1 cellular context compared by ENCODE assay signal in the genomic region with DNA sequence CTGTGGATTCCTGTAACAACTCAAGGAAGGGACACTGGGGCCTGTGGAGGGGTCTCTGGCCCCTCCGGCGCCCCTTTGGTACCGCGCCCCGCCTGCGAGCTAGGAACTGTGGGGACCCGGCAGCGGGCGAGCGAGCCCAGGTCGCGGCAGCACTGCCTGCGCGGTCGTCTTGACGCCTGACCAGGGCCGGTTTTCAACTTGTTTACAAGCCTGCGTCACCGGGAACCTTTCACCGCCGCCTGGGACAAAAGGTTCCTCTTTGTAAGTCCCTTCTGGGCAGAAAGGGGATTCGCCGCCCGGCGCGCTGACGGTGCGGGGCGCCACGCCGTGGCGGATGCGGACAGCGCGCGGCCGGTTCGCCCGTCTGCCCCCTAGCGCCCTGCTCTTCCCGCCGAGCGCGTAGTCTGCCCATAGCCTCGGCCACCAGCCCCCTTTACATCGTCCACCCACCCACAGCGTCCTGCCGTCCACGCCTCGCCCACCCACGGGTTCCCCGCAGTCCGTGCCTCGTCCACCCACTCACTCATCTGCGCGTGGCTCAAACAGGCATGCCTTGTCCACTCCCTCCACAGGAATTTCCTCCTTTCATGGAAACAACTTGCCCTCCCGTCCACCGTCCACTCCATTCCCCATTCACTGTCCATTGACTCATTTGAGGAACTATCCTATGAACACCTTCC.
A peak's percentile ranks its signal among the peaks of the same experiment; 100 is the strongest.
TF ChIP-seq lines count a peak whose summit lies in the region.

No MANE protein-coding gene starts in this region.

TF ChIP-seq in HepG2, 621 proteins besides CTCF, POLR2A, EP300 and RAD21 (continued from another document and continues in another):
- TF ChIP-seq ETV5 (CRISPR knock-in tag; IDR thresholded peaks at IDR 0.05; ENCODE audit: borderline replicate concordance) = peak; percentile 40; the same call in 1 of the 2 replicates
- peak; percentile 67; the same call in 1 of the 2 replicates for TF ChIP-seq ZFY (CRISPR knock-in tag; IDR thresholded peaks at IDR 0.05)
- no peak for TF ChIP-seq GATA4 (IDR thresholded peaks at IDR 0.05; ENCODE audit: borderline replicate concordance, low read depth)
- TF ChIP-seq, protein P1, sequence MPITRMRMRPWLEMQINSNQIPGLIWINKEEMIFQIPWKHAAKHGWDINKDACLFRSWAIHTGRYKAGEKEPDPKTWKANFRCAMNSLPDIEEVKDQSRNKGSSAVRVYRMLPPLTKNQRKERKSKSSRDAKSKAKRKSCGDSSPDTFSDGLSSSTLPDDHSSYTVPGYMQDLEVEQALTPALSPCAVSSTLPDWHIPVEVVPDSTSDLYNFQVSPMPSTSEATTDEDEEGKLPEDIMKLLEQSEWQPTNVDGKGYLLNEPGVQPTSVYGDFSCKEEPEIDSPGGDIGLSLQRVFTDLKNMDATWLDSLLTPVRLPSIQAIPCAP (CRISPR knock-in tag; IDR thresholded peaks at IDR 0.05; ENCODE audit: low read depth) = no peak
- TF ChIP-seq SETDB1 (CRISPR knock-in tag; IDR thresholded peaks at IDR 0.05; ENCODE audit: borderline replicate concordance) = no peak
- 0 out of 2 replicates have a peak, but pooled peaks have one; percentile 59 for TF ChIP-seq HOXD1 (CRISPR knock-in tag; IDR thresholded peaks at IDR 0.05)
- TF ChIP-seq SALL2 (CRISPR knock-in tag; IDR thresholded peaks at IDR 0.05) = peak; percentile 83
- no peak for TF ChIP-seq ZNF674 (CRISPR knock-in tag; IDR thresholded peaks at IDR 0.05; ENCODE audit: low read depth)
- TF ChIP-seq, protein P2, sequence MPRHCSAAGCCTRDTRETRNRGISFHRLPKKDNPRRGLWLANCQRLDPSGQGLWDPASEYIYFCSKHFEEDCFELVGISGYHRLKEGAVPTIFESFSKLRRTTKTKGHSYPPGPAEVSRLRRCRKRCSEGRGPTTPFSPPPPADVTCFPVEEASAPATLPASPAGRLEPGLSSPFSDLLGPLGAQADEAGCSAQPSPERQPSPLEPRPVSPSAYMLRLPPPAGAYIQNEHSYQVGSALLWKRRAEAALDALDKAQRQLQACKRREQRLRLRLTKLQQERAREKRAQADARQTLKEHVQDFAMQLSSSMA (CRISPR knock-in tag; IDR thresholded peaks at IDR 0.05) = 0 out of 2 replicates have a peak, but pooled peaks have one; percentile 68
- TF ChIP-seq, protein P3, sequence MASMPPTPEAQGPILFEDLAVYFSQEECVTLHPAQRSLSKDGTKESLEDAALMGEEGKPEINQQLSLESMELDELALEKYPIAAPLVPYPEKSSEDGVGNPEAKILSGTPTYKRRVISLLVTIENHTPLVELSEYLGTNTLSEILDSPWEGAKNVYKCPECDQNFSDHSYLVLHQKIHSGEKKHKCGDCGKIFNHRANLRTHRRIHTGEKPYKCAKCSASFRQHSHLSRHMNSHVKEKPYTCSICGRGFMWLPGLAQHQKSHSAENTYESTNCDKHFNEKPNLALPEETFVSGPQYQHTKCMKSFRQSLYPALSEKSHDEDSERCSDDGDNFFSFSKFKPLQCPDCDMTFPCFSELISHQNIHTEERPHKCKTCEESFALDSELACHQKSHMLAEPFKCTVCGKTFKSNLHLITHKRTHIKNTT (CRISPR knock-in tag; IDR thresholded peaks at IDR 0.05) = no peak
- TF ChIP-seq, protein P4, sequence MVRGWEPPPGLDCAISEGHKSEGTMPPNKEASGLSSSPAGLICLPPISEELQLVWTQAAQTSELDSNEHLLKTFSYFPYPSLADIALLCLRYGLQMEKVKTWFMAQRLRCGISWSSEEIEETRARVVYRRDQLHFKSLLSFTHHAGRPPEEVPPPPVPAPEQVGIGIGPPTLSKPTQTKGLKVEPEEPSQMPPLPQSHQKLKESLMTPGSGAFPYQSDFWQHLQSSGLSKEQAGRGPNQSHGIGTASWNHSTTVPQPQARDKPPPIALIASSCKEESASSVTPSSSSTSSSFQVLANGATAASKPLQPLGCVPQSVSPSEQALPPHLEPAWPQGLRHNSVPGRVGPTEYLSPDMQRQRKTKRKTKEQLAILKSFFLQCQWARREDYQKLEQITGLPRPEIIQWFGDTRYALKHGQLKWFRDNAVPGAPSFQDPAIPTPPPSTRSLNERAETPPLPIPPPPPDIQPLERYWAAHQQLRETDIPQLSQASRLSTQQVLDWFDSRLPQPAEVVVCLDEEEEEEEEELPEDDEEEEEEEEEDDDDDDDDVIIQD (CRISPR knock-in tag; IDR thresholded peaks at IDR 0.05; ENCODE audit: low read depth) = no peak
- no peak for TF ChIP-seq ZNF660 (CRISPR knock-in tag; IDR thresholded peaks at IDR 0.05; ENCODE audit: borderline replicate concordance, low read depth)
- TF ChIP-seq SOX13 (IDR thresholded peaks at IDR 0.05) = no peak
- TF ChIP-seq SOX13 (CRISPR knock-in tag; conservative IDR thresholded peaks at IDR 0.05 in 1 of 2, IDR thresholded peaks at IDR 0.05 in 1 of 2) = peak in 1 of 2 experiments; percentile 71; a peak in 2 of 4 replicates
- peak; percentile 45; the same call in 1 of the 2 replicates for TF ChIP-seq ZNF879 (CRISPR knock-in tag; IDR thresholded peaks at IDR 0.05)
- TF ChIP-seq BRCA1 (CRISPR knock-in tag; IDR thresholded peaks at IDR 0.05) = peak; percentile 93; the same call in 1 of the 2 replicates
- TF ChIP-seq, protein P5, sequence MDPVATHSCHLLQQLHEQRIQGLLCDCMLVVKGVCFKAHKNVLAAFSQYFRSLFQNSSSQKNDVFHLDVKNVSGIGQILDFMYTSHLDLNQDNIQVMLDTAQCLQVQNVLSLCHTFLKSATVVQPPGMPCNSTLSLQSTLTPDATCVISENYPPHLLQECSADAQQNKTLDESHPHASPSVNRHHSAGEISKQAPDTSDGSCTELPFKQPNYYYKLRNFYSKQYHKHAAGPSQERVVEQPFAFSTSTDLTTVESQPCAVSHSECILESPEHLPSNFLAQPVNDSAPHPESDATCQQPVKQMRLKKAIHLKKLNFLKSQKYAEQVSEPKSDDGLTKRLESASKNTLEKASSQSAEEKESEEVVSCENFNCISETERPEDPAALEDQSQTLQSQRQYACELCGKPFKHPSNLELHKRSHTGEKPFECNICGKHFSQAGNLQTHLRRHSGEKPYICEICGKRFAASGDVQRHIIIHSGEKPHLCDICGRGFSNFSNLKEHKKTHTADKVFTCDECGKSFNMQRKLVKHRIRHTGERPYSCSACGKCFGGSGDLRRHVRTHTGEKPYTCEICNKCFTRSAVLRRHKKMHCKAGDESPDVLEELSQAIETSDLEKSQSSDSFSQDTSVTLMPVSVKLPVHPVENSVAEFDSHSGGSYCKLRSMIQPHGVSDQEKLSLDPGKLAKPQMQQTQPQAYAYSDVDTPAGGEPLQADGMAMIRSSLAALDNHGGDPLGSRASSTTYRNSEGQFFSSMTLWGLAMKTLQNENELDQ (CRISPR knock-in tag; IDR thresholded peaks at IDR 0.05; ENCODE audit: borderline replicate concordance) = no peak
- peak; percentile 86; the same call in 1 of the 2 replicates for TF ChIP-seq ZNF678 (CRISPR knock-in tag; IDR thresholded peaks at IDR 0.05)
- TF ChIP-seq, protein P6, sequence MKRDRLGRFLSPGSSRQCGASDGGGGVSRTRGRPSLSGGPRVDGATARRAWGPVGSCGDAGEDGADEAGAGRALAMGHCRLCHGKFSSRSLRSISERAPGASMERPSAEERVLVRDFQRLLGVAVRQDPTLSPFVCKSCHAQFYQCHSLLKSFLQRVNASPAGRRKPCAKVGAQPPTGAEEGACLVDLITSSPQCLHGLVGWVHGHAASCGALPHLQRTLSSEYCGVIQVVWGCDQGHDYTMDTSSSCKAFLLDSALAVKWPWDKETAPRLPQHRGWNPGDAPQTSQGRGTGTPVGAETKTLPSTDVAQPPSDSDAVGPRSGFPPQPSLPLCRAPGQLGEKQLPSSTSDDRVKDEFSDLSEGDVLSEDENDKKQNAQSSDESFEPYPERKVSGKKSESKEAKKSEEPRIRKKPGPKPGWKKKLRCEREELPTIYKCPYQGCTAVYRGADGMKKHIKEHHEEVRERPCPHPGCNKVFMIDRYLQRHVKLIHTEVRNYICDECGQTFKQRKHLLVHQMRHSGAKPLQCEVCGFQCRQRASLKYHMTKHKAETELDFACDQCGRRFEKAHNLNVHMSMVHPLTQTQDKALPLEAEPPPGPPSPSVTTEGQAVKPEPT (CRISPR knock-in tag; IDR thresholded peaks at IDR 0.05; ENCODE audit: low read depth) = peak; percentile 68; the same call in 1 of the 2 replicates
- TF ChIP-seq, protein P7, sequence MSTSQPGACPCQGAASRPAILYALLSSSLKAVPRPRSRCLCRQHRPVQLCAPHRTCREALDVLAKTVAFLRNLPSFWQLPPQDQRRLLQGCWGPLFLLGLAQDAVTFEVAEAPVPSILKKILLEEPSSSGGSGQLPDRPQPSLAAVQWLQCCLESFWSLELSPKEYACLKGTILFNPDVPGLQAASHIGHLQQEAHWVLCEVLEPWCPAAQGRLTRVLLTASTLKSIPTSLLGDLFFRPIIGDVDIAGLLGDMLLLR (CRISPR knock-in tag; IDR thresholded peaks at IDR 0.05) = peak; percentile 66; the same call in 1 of the 2 replicates
- TF ChIP-seq FOXA3 (CRISPR knock-in tag; IDR thresholded peaks at IDR 0.05) = peak; percentile 90
- TF ChIP-seq, protein P8, sequence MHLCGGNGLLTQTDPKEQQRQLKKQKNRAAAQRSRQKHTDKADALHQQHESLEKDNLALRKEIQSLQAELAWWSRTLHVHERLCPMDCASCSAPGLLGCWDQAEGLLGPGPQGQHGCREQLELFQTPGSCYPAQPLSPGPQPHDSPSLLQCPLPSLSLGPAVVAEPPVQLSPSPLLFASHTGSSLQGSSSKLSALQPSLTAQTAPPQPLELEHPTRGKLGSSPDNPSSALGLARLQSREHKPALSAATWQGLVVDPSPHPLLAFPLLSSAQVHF (CRISPR knock-in tag; IDR thresholded peaks at IDR 0.05) = no peak
- TF ChIP-seq, protein P9, sequence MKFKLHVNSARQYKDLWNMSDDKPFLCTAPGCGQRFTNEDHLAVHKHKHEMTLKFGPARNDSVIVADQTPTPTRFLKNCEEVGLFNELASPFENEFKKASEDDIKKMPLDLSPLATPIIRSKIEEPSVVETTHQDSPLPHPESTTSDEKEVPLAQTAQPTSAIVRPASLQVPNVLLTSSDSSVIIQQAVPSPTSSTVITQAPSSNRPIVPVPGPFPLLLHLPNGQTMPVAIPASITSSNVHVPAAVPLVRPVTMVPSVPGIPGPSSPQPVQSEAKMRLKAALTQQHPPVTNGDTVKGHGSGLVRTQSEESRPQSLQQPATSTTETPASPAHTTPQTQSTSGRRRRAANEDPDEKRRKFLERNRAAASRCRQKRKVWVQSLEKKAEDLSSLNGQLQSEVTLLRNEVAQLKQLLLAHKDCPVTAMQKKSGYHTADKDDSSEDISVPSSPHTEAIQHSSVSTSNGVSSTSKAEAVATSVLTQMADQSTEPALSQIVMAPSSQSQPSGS (CRISPR knock-in tag; IDR thresholded peaks at IDR 0.05) = peak; percentile 33; the same call in 1 of the 2 replicates
- no peak for TF ChIP-seq MTA3 (CRISPR knock-in tag; IDR thresholded peaks at IDR 0.05)
- TF ChIP-seq KLF13 (CRISPR knock-in tag; IDR thresholded peaks at IDR 0.05) = peak; percentile 56; the same call in 1 of the 2 replicates
- TF ChIP-seq ONECUT2 (CRISPR knock-in tag; IDR thresholded peaks at IDR 0.05) = no peak
- TF ChIP-seq, protein P10, sequence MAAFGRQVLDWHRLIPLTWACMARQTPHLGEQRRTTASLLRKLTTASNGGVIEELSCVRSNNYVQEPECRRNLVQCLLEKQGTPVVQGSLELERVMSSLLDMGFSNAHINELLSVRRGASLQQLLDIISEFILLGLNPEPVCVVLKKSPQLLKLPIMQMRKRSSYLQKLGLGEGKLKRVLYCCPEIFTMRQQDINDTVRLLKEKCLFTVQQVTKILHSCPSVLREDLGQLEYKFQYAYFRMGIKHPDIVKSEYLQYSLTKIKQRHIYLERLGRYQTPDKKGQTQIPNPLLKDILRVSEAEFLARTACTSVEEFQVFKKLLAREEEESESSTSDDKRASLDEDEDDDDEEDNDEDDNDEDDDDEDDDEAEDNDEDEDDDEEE (CRISPR knock-in tag; IDR thresholded peaks at IDR 0.05) = peak; percentile 73; the same call in 1 of the 2 replicates
- TF ChIP-seq, protein P11, sequence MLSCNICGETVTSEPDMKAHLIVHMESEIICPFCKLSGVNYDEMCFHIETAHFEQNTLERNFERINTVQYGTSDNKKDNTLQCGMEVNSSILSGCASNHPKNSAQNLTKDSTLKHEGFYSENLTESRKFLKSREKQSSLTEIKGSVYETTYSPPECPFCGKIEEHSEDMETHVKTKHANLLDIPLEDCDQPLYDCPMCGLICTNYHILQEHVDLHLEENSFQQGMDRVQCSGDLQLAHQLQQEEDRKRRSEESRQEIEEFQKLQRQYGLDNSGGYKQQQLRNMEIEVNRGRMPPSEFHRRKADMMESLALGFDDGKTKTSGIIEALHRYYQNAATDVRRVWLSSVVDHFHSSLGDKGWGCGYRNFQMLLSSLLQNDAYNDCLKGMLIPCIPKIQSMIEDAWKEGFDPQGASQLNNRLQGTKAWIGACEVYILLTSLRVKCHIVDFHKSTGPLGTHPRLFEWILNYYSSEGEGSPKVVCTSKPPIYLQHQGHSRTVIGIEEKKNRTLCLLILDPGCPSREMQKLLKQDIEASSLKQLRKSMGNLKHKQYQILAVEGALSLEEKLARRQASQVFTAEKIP (CRISPR knock-in tag; IDR thresholded peaks at IDR 0.05; ENCODE audit: borderline replicate concordance) = 0 out of 2 replicates have a peak, but pooled peaks have one; percentile 61
- TF ChIP-seq IKZF4 (CRISPR knock-in tag; IDR thresholded peaks at IDR 0.05; ENCODE audit: borderline replicate concordance, low read depth, not compliant biosample characterization) = no peak
- TF ChIP-seq GABPB1 (CRISPR knock-in tag; IDR thresholded peaks at IDR 0.05) = peak; percentile 78
- no peak for TF ChIP-seq NFRKB (IDR thresholded peaks at IDR 0.05)
- TF ChIP-seq, protein P12, sequence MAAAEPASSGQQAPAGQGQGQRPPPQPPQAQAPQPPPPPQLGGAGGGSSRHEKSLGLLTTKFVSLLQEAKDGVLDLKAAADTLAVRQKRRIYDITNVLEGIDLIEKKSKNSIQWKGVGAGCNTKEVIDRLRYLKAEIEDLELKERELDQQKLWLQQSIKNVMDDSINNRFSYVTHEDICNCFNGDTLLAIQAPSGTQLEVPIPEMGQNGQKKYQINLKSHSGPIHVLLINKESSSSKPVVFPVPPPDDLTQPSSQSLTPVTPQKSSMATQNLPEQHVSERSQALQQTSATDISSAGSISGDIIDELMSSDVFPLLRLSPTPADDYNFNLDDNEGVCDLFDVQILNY (CRISPR knock-in tag; conservative IDR thresholded peaks at IDR 0.05) = peak; percentile 76; the same call in 1 of the 2 replicates
- TF ChIP-seq, protein P13, sequence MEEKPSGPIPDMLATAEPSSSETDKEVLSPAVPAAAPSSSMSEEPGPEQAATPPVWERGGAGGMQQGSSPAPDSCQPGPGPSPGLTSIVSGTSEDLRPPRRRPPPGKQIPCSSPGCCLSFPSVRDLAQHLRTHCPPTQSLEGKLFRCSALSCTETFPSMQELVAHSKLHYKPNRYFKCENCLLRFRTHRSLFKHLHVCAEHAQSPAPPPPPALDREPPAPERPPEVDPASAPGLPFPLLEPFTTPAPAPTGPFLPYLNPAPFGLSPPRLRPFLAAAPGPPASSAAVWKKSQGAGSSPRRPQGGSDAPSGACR (CRISPR knock-in tag; IDR thresholded peaks at IDR 0.05) = no peak
- TF ChIP-seq, protein P14, sequence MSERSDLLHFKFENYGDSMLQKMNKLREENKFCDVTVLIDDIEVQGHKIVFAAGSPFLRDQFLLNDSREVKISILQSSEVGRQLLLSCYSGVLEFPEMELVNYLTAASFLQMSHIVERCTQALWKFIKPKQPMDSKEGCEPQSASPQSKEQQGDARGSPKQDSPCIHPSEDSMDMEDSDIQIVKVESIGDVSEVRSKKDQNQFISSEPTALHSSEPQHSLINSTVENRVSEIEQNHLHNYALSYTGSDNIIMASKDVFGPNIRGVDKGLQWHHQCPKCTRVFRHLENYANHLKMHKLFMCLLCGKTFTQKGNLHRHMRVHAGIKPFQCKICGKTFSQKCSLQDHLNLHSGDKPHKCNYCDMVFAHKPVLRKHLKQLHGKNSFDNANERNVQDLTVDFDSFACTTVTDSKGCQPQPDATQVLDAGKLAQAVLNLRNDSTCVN (CRISPR knock-in tag; IDR thresholded peaks at IDR 0.05; ENCODE audit: borderline replicate concordance) = 0 out of 2 replicates have a peak, but pooled peaks have one; percentile 30
- 0 out of 2 replicates have a peak, but pooled peaks have one; percentile 27 for TF ChIP-seq ETV6 (CRISPR knock-in tag; conservative IDR thresholded peaks at IDR 0.05)
- peak; percentile 58; the same call in 1 of the 2 replicates for TF ChIP-seq FOXC1 (CRISPR knock-in tag; IDR thresholded peaks at IDR 0.05; ENCODE audit: borderline replicate concordance)
